Comparison of ENCODE assay signal across 18 cellular contexts in the genomic region with DNA sequence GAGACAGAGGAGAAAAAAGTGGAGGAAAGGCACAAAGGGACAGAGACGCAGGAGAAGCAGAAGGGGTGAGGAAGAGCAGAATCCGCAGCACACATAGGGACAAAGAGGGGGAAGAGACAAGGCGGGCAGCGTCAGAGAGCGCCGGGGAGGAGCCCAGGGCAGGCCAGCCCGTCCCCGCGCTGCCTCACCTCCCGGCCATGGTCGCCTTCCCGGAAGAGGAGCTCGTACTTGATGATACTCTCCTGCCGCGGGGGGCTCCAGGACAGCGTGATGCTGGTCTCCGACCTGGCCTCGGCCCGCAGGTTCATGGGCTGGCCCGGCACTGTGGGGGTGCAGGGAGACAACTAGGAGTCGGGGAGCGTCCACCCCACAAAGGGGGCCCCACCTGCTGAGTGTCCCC.
"Had no signal": no experiment of that assay in that cellular context is flagged by ENCODE, and none has a peak within 500 bp of the region (broad histone marks: within the 10 kb centered on the region; RNA-seq: fewer than 3 reads in every experiment).

No MANE protein-coding gene starts in this region.

- H3K4me3 ChIP-seq: heart left ventricle, mucosa of descending colon, psoas muscle, right lobe of liver, testis, tibial nerve had no signal

- H3K36me3 Mint-ChIP-seq: stimulated activated effector memory CD8-positive, alpha-beta T cell treated with anti-CD3 and anti-CD28 coated beads, Interleukin-12 subunit alpha, Interleukin-12 subunit beta, amount 100 ng/mL, for 72 hours had no signal

- H3K9me3 ChIP-seq: heart left ventricle, mucosa of descending colon, psoas muscle, right lobe of liver, testis, tibial nerve had no signal

- H3K27ac ChIP-seq: heart left ventricle, parathyroid adenoma, psoas muscle, right lobe of liver, testis, tibial nerve had no signal

- H3K9me3 Mint-ChIP-seq: naive thymus-derived CD8-positive, alpha-beta T cell; stimulated activated effector memory CD8-positive, alpha-beta T cell treated with anti-CD3 and anti-CD28 coated beads, Interleukin-12 subunit alpha, Interleukin-12 subunit beta, amount 100 ng/mL, for 72 hours; stimulated activated naive CD8-positive, alpha-beta T cell treated with anti-CD3 and anti-CD28 coated beads, Interleukin-15, Interleukin-2, amounts not matched to agents 100 ng/mL and 50 ng/mL, for 24 hours had no signal

- H3K79me2 ChIP-seq: parathyroid adenoma had no signal

- H2AFZ ChIP-seq: parathyroid adenoma had no signal

- H3K9ac ChIP-seq: parathyroid adenoma had no signal

- H3K4me3 Mint-ChIP-seq: naive thymus-derived CD8-positive, alpha-beta T cell; stimulated activated effector memory CD8-positive, alpha-beta T cell treated with anti-CD3 and anti-CD28 coated beads, Interleukin-12 subunit alpha, Interleukin-12 subunit beta, amount 100 ng/mL, for 72 hours; stimulated activated naive CD8-positive, alpha-beta T cell treated with anti-CD3 and anti-CD28 coated beads, Interleukin-15, Interleukin-2, amounts not matched to agents 100 ng/mL and 50 ng/mL, for 24 hours had no signal

- ATAC-seq: heart left ventricle; mucosa of descending colon; naive thymus-derived CD8-positive, alpha-beta T cell; psoas muscle; stimulated activated effector memory CD8-positive, alpha-beta T cell treated with anti-CD3 and anti-CD28 coated beads, Interleukin-12 subunit alpha, Interleukin-12 subunit beta, amount 100 ng/mL, for 72 hours had no signal

- DNase-seq: dermis blood vessel endothelial cell; foreskin melanocyte; heart left ventricle; hippocampal formation; kidney glomerular epithelial cell; mammary epithelial cell; mucosa of descending colon; naive thymus-derived CD8-positive, alpha-beta T cell; psoas muscle; retina; right lobe of liver; stimulated activated CD4-positive, alpha-beta T cell treated with anti-CD3 and anti-CD28 coated beads, Interleukin-4, amount 100 ng/mL, for 1 hour; stimulated activated CD8-positive, alpha-beta memory T cell treated with anti-CD3 and anti-CD28 coated beads, Interleukin-4, amount 100 ng/mL, for 48 hours; testis had no signal

- H3K27me3 Mint-ChIP-seq: stimulated activated naive CD8-positive, alpha-beta T cell treated with anti-CD3 and anti-CD28 coated beads, Interleukin-15, Interleukin-2, amounts not matched to agents 100 ng/mL and 50 ng/mL, for 24 hours had no signal

- H3K4me1 Mint-ChIP-seq: stimulated activated effector memory CD8-positive, alpha-beta T cell treated with anti-CD3 and anti-CD28 coated beads, Interleukin-12 subunit alpha, Interleukin-12 subunit beta, amount 100 ng/mL, for 72 hours had no signal

- H3K36me3 ChIP-seq: right lobe of liver had no signal

- H3K4me1 ChIP-seq: heart left ventricle, parathyroid adenoma, psoas muscle, right lobe of liver, testis, tibial nerve had no signal

- H3K27me3 ChIP-seq: heart left ventricle, right lobe of liver, testis, tibial nerve had no signal

- H3K27ac Mint-ChIP-seq: stimulated activated effector memory CD8-positive, alpha-beta T cell treated with anti-CD3 and anti-CD28 coated beads, Interleukin-12 subunit alpha, Interleukin-12 subunit beta, amount 100 ng/mL, for 72 hours; stimulated activated naive CD8-positive, alpha-beta T cell treated with anti-CD3 and anti-CD28 coated beads, Interleukin-15, Interleukin-2, amounts not matched to agents 100 ng/mL and 50 ng/mL, for 24 hours had no signal
